ENCODE assay signal across 8 cellular contexts in genomic region chr1:93877529-93877928, GRCh38. TPM values are rescaled to one million over a fixed set of nuclear protein-coding genes. Genes with fewer than 3 reads are reported as not detected.
DNase-seq lines count a peak whose midpoint lies in the region; ATAC-seq and TF ChIP-seq lines count a peak whose summit lies in the region.

No MANE protein-coding gene starts in this region.

- peaks cover 36% of the 10 kb centered on the region for H3K36me3 ChIP-seq in CD8-positive, alpha-beta T cell (ENCODE audit: insufficient read depth, low read length)
- H3K36me3 ChIP-seq in Karpas-422 (ENCODE audit: insufficient read depth, low read length) (peaks cover 49% of the 10 kb centered on the region), sigmoid colon (peaks cover 16 to 51% (median 25%) of the 10 kb centered on the region in 4 donors), WERI-Rb-1 (peaks cover 48% of the 10 kb centered on the region)

- H3K27me3 Mint-ChIP-seq in CD8-positive, alpha-beta T cell (ENCODE audit: low read depth) = no peaks in the 10 kb centered on the region
- H3K27me3 Mint-ChIP-seq in brain (no peaks in the 10 kb centered on the region), nephron progenitor cell (ENCODE audit: low read depth, poor library complexity) (no peaks in the 10 kb centered on the region)

- no peaks in the 10 kb centered on the region for H3K27me3 ChIP-seq in CD8-positive, alpha-beta T cell (ENCODE audit: insufficient read depth, low read length)
- H3K27me3 ChIP-seq in Karpas-422 (ENCODE audit: low read length) (no peaks in the 10 kb centered on the region), sigmoid colon (no peaks in the 10 kb centered on the region), WERI-Rb-1 (ENCODE audit: insufficient read depth, low read depth, severe bottlenecking) (no peaks in the 10 kb centered on the region)

- no peak for ATAC-seq in CD8-positive, alpha-beta T cell
- ATAC-seq in GM21526 (IDR thresholded peaks at IDR 0.05; ENCODE audit: low FRiP score, unreplicated experiment) = no peak
- no peak for ATAC-seq in GM18909 (IDR thresholded peaks at IDR 0.05; ENCODE audit: poor library complexity, unreplicated experiment)

- peaks cover 27% of the 10 kb centered on the region for H4K20me1 ChIP-seq in Karpas-422 (ENCODE audit: insufficient read depth, low read depth, low read length)

- no peaks in the 10 kb centered on the region for H3K9me3 ChIP-seq in CD8-positive, alpha-beta T cell (ENCODE audit: low read length)
- no peaks in the 10 kb centered on the region for H3K9me3 ChIP-seq in Karpas-422 (ENCODE audit: low read length)
- no peaks in the 10 kb centered on the region for H3K9me3 ChIP-seq in sigmoid colon
- H3K9me3 ChIP-seq in WERI-Rb-1 (ENCODE audit: severe bottlenecking) = no peaks in the 10 kb centered on the region

- POLR2A ChIA-PET in CD8-positive, alpha-beta T cell (lab: Charles Lee) = interaction anchor here (2.9 to 3.0 kb wide), 2 partner anchors 31 to 32 kb away, joined by 20 to 27 read pairs; partner anchors contain the start of gene GCLM

- no peak for TF ChIP-seq EP300 in sigmoid colon (IDR thresholded peaks at IDR 0.05)

- no peak overlapping the region for H3K27ac ChIP-seq in CD8-positive, alpha-beta T cell (ENCODE audit: low read depth, low read length)
- no peak overlapping the region for H3K27ac ChIP-seq in Karpas-422 (ENCODE audit: low read length)
- H3K27ac ChIP-seq in sigmoid colon = no peak overlapping the region
- H3K27ac ChIP-seq in WERI-Rb-1 = no peak overlapping the region

- H3K9me2 ChIP-seq in Karpas-422 (replicated peaks; ENCODE audit: insufficient read depth, low read length) = no peaks in the 10 kb centered on the region

- peak overlapping the region; percentile 98 for H3K27ac Mint-ChIP-seq in CD8-positive, alpha-beta T cell
- H3K27ac Mint-ChIP-seq in brain = peak overlapping the region in 1 of 5 experiments; percentile 99
- no peak overlapping the region for H3K27ac Mint-ChIP-seq in nephron progenitor cell

- peaks cover 46% of the 10 kb centered on the region for H3K4me1 Mint-ChIP-seq in CD8-positive, alpha-beta T cell (ENCODE audit: low read depth)
- H3K4me1 Mint-ChIP-seq in brain = peaks cover 36% of the 10 kb centered on the region
- peaks cover 33% of the 10 kb centered on the region for H3K4me1 Mint-ChIP-seq in nephron progenitor cell

- TF ChIP-seq CTCF in CD8-positive, alpha-beta T cell (IDR thresholded peaks at IDR 0.05) = no peak
- TF ChIP-seq CTCF in brain (conservative IDR thresholded peaks at IDR 0.05) = no peak
- no peak for TF ChIP-seq CTCF in nephron progenitor cell (IDR thresholded peaks at IDR 0.05)
- no peak for TF ChIP-seq CTCF in sigmoid colon (IDR thresholded peaks at IDR 0.05)
- TF ChIP-seq CTCF in WERI-Rb-1 (IDR thresholded peaks at IDR 0.05; ENCODE audit: low read depth, low read length) = no peak

- no peaks in the 10 kb centered on the region for H3K9me3 Mint-ChIP-seq in CD8-positive, alpha-beta T cell
- H3K9me3 Mint-ChIP-seq in brain = peaks cover 0 to 2% (median 0%) of the 10 kb centered on the region in 5 experiments
- no peaks in the 10 kb centered on the region for H3K9me3 Mint-ChIP-seq in nephron progenitor cell

- CTCF ChIA-PET in CD8-positive, alpha-beta T cell (lab: Charles Lee) = interaction anchor here (2.4 kb wide), 1 partner anchor 32 kb away, joined by 17 read pairs; the partner anchor contains the start of gene GCLM

- TF ChIP-seq POLR2A in sigmoid colon (IDR thresholded peaks at IDR 0.05) = no peak

- peaks cover 46% of the 10 kb centered on the region for H3K79me2 ChIP-seq in Karpas-422 (ENCODE audit: low read length)

- peaks cover 54% of the 10 kb centered on the region for H3K36me3 Mint-ChIP-seq in CD8-positive, alpha-beta T cell
- H3K36me3 Mint-ChIP-seq in brain (peaks cover 34% of the 10 kb centered on the region), nephron progenitor cell (ENCODE audit: low read depth) (peaks cover 36% of the 10 kb centered on the region)

- intact Hi-C loops in CD8-positive, alpha-beta T cell (cut with DNase I, micrococcal nuclease) = loop anchor here in 1 of 2 experiments (10.0 kb wide), 2 partner anchors 693 to 803 kb away; partner anchors contain the start of genes CCDC18, MTF2 and TMED5
- intact Hi-C loops in sigmoid colon (cut with DNase I) = no loop called here

- WGBS in sigmoid colon, 2 donors = 91 to 94% methylated on average over 4 of the region's 4 CpGs

- peaks cover 32% of the 10 kb centered on the region for H3K4me1 ChIP-seq in CD8-positive, alpha-beta T cell (ENCODE audit: insufficient read depth, low read length)
- peaks cover 30% of the 10 kb centered on the region for H3K4me1 ChIP-seq in Karpas-422 (ENCODE audit: low read length)
- H3K4me1 ChIP-seq in sigmoid colon = peaks cover 0 to 26% (median 17%) of the 10 kb centered on the region in 4 donors

- H3K4me3 Mint-ChIP-seq in CD8-positive, alpha-beta T cell = peak overlapping the region; percentile 95
- H3K4me3 Mint-ChIP-seq in brain (peak overlapping the region; percentile 93 to 96 (median 94)), nephron progenitor cell (peak overlapping the region; percentile 90)

- peak overlapping the region; percentile 84; the same call in 1 of the 2 replicates for H3K9ac ChIP-seq in Karpas-422 (ENCODE audit: low read length)

- H2AFZ ChIP-seq in Karpas-422 (ENCODE audit: low read length) = no peak overlapping the region

- DNase-seq in CD8-positive, alpha-beta T cell = no peak
- no peak for DNase-seq in Karpas-422
- no peak for DNase-seq in nephron progenitor cell
- no peak for DNase-seq in sigmoid colon
- DNase-seq in WERI-Rb-1 = no peak

- H3K4me3 ChIP-seq in CD8-positive, alpha-beta T cell (ENCODE audit: low read depth, low read length) = no peak overlapping the region
- H3K4me3 ChIP-seq in Karpas-422 (ENCODE audit: low read length) (peak overlapping the region; percentile 95), sigmoid colon (no peak overlapping the region), WERI-Rb-1 (ENCODE audit: low read depth, low read length) (no peak overlapping the region)

- H3K4me2 ChIP-seq in Karpas-422 (ENCODE audit: low read depth, low read length, poor library complexity, severe bottlenecking) = peak overlapping the region; percentile 82

RNA-seq across cellular contexts. Expression of gene DNTTIP2, which starts 1.5 kb away (rescaled TPM):
- 100 to 1,000 TPM; 126 to 130 TPM for total RNA-seq in CD8-positive, alpha-beta T cell
- 25.8 and 61.9 TPM in 2 replicates for total RNA-seq in Karpas-422 (2014; rRNA removed; shearing (Covaris generic); ENCODE audit: low replicate concordance)
- polyA plus RNA-seq in brain (ENCODE audit: insufficient read depth, low read depth, low replicate concordance) (12.7 TPM), sigmoid colon (10 to 100 TPM; 22.2 to 29.5 (median 23.4) TPM)
- total RNA-seq in sigmoid colon = 10 to 100 TPM; 24.6 to 48.9 (median 35.3) TPM

RNA-seq across cellular contexts. Expression of gene GCLM, which starts 31.7 kb away (rescaled TPM):
- 1 to 10 TPM; 6.4 to 6.8 TPM for total RNA-seq in CD8-positive, alpha-beta T cell
- 8.2 and 11.5 TPM in 2 replicates for total RNA-seq in Karpas-422 (2014; rRNA removed; shearing (Covaris generic); ENCODE audit: low replicate concordance)
- 9.3 TPM for polyA plus RNA-seq in brain (ENCODE audit: insufficient read depth, low read depth, low replicate concordance)
- 1 to 10 TPM; 3.9 to 6.4 (median 5.6) TPM for total RNA-seq in sigmoid colon
- polyA plus RNA-seq in sigmoid colon = 1 to 10 TPM; 4.2 to 8.4 (median 8.3) TPM
